Comparison of ENCODE assay signal across 10 cellular contexts in the genomic region with DNA sequence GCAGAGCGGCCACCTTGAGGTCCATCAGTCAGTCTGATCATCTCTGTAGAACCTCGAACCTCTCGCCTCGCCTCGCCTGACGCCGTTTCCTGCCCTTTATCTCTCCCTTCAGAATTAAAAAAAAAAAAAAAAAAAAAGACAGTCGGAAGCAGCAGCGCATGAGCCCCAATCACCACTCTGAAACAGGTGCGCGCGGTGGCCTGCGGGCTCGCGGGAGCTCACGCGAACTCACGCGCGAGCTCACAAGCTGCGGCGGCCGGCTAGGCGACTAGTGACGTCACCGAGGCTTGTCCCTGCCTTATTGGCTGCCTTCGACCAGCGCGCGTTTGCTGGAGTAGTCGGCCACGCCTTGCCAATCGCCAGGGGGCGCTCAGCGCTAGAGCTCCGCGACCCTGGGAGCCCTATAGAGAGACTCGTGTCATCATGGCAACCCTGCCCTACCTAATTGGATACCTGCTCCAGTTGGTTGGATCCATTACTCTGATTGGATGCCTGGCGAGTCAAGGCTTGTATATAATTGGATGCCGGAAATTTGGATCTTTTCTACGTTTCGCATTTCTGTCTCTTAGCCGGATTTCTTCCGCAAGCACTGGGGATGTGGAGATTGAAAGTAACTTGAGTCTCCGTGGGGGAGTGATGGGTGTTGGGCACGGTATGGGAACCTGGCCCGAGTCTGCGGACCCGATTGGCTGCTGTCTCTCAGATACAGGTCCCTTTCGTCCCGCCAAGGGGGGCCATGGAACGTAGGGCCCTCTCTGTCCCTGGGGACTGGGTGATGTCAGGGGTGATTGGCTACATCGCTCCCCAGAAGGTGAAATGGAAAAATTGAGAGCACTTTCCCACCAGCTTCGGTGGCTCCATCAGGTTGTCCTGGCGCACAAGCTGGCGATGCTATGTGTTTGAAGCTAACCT. TPM values are rescaled to one million over a fixed set of nuclear protein-coding genes. Genes with fewer than 3 reads are reported as not detected.
DNase-seq lines count a peak whose midpoint lies in the region; ATAC-seq and TF ChIP-seq lines count a peak whose summit lies in the region.
"Had no signal": no experiment of that assay in that cellular context is flagged by ENCODE, and none has a peak within 500 bp of the region (broad histone marks: within the 10 kb centered on the region; RNA-seq: fewer than 3 reads in every experiment).

No MANE protein-coding gene starts in this region.

- no TSS peak for BruUV-seq in mammary epithelial cell (replicated peaks; lab: Mats Ljungman, UMichigan)
- no TSS peak for BruUV-seq in MCF 10A (replicated peaks; lab: Mats Ljungman, UMichigan)

- H3K4me1 ChIP-seq in mammary epithelial cell (ENCODE audit: insufficient read depth, low read length) (no peaks in the 10 kb centered on the region), heart right ventricle (peaks cover 0 to 6% (median 0%) of the 10 kb centered on the region in 9 donors)

- H3K4me3 ChIP-seq in mammary epithelial cell (replicated peaks in 1 of 3; ENCODE audit: insufficient read depth in 1 of 3, low read depth in 2 of 3, low read length in 3 of 3), result no peak overlapping the region
- H3K4me3 ChIP-seq in heart right ventricle, result no peak overlapping the region

- dilution Hi-C loops in mammary epithelial cell (cut with HindIII; ENCODE audit: low sequenced_read_pairs), result no loop called here

- H3K27ac Mint-ChIP-seq in MCF 10A (ENCODE audit: low read depth, unreplicated experiment) (no peak overlapping the region), progenitor cell of endocrine pancreas (no peak overlapping the region)
- no peak overlapping the region for H3K27ac Mint-ChIP-seq in activated naive CD4-positive, alpha-beta T cell treated with anti-CD3 and anti-CD28 coated beads for 36 hours
- H3K27ac Mint-ChIP-seq: stimulated activated naive CD8-positive, alpha-beta T cell treated with anti-CD3 and anti-CD28 coated beads, Interleukin-15, Interleukin-2, amounts not matched to agents 100 ng/mL and 50 ng/mL, for 24 hours had no signal

- peaks cover 21% of the 10 kb centered on the region for H3K9me3 Mint-ChIP-seq in MCF 10A (ENCODE audit: unreplicated experiment)
- H3K9me3 Mint-ChIP-seq in activated naive CD4-positive, alpha-beta T cell treated with anti-CD3 and anti-CD28 coated beads for 36 hours, result no peaks in the 10 kb centered on the region
- H3K9me3 Mint-ChIP-seq in progenitor cell of endocrine pancreas (ENCODE audit: low read depth), result peaks cover 9% of the 10 kb centered on the region

- H3K9ac ChIP-seq in mammary epithelial cell (ENCODE audit: insufficient read depth, low read length), result no peak overlapping the region

- WGBS in mammary epithelial cell (ENCODE audit: low coverage, missing lambda C conversion rate), result 21% methylated on average over 25 of the region's 56 CpGs
- 11 to 13% methylated on average over 56 of the region's 56 CpGs for WGBS in heart right ventricle, 2 donors

- CTCF ChIA-PET in mammary epithelial cell (lab: Charles Lee; ENCODE audit: low non-redundant PET), result no interaction called here
- CTCF ChIA-PET in MCF 10A (lab: Yijun Ruan, JAX), result no interaction called here
- CTCF ChIA-PET in activated naive CD4-positive, alpha-beta T cell treated with anti-CD3 and anti-CD28 coated beads for 36 hours (lab: Charles Lee), result interaction anchor here (0.7 to 1.0 kb wide), 4 partner anchors 9 to 606 kb away, joined by 3 to 4 read pairs (median 3); no protein-coding TSS in a partner anchor

- intact Hi-C loops in mammary epithelial cell (cut with micrococcal nuclease), result no loop called here
- intact Hi-C loops in MCF 10A (cut with micrococcal nuclease), result no loop called here
- intact Hi-C loops in activated naive CD4-positive, alpha-beta T cell treated with anti-CD3 and anti-CD28 coated beads for 36 hours (cut with micrococcal nuclease), result loop anchor here (2.0 kb wide), 3 partner anchors 51 to 315 kb away; no protein-coding TSS in a partner anchor
- intact Hi-C loops in heart right ventricle (cut with DNase I), result no loop called here

- no peaks in the 10 kb centered on the region for H3K36me3 Mint-ChIP-seq in MCF 10A (ENCODE audit: insufficient read depth, unreplicated experiment)
- H3K36me3 Mint-ChIP-seq in activated naive CD4-positive, alpha-beta T cell treated with anti-CD3 and anti-CD28 coated beads for 36 hours (ENCODE audit: low read depth), result no peaks in the 10 kb centered on the region
- H3K36me3 Mint-ChIP-seq in progenitor cell of endocrine pancreas (ENCODE audit: insufficient read depth), result peaks cover 2% of the 10 kb centered on the region

- POLR2A ChIA-PET in MCF 10A (lab: Yijun Ruan, JAX), result no interaction called here

- DNase-seq in mammary epithelial cell, result peak; percentile 5
- DNase-seq in MCF 10A (ENCODE audit: unreplicated experiment), result no peak
- DNase-seq in SK-N-DZ (ENCODE audit: low spot score), result peak; percentile 83
- peak; percentile 91 for DNase-seq in activated naive CD4-positive, alpha-beta T cell treated with anti-CD3 and anti-CD28 coated beads for 36 hours
- DNase-seq in heart right ventricle, result peak; percentile 54 to 72
- peak; percentile 80 for DNase-seq in progenitor cell of endocrine pancreas (ENCODE audit: low spot score, unreplicated experiment)
- DNase-seq: DND-41 had no signal

- H2AFZ ChIP-seq in mammary epithelial cell (ENCODE audit: low read depth, low read length), result no peak overlapping the region

- H3K79me2 ChIP-seq in mammary epithelial cell (ENCODE audit: insufficient read depth, low read length), result no peaks in the 10 kb centered on the region

- TF ChIP-seq CTCF in mammary epithelial cell (conservative IDR thresholded peaks at IDR 0.05 in 1 of 2, IDR thresholded peaks at IDR 0.05 in 1 of 2; ENCODE audit: extremely low read depth in 1 of 2, insufficient read depth in 1 of 2, low read depth in 1 of 2, low read length in 2 of 2) (peak in 1 of 2 donors; percentile 17), MCF 10A (IDR thresholded peaks at IDR 0.05; ENCODE audit: unreplicated experiment) (no peak), heart right ventricle (IDR thresholded peaks at IDR 0.05) (peak in 7 of 9 donors; percentile 17 to 55 (median 45)), progenitor cell of endocrine pancreas (IDR thresholded peaks at IDR 0.05; ENCODE audit: unreplicated experiment) (peak; percentile 76)

- no peaks in the 10 kb centered on the region for H3K36me3 ChIP-seq in mammary epithelial cell (ENCODE audit: insufficient read depth, low read length)
- H3K36me3 ChIP-seq in heart right ventricle, result no peaks in the 10 kb centered on the region

- H3K4me2 ChIP-seq in mammary epithelial cell (ENCODE audit: insufficient read depth, low read depth, low read length), result no peak overlapping the region

- in situ Hi-C loops in mammary epithelial cell (cut with MboI; ENCODE audit: low sequenced_read_pairs in 2 of 2), result no loop called here

- H3K27ac ChIP-seq in mammary epithelial cell (ENCODE audit: insufficient read depth, low read depth, low read length), result no peak overlapping the region
- no peak overlapping the region for H3K27ac ChIP-seq in heart right ventricle

- H3K27me3 Mint-ChIP-seq in MCF 10A (ENCODE audit: insufficient read depth, unreplicated experiment) (no peaks in the 10 kb centered on the region), progenitor cell of endocrine pancreas (peaks cover 50% of the 10 kb centered on the region)
- peaks cover 32% of the 10 kb centered on the region for H3K27me3 Mint-ChIP-seq in activated naive CD4-positive, alpha-beta T cell treated with anti-CD3 and anti-CD28 coated beads for 36 hours (ENCODE audit: low read depth)

- H3K9me3 ChIP-seq in mammary epithelial cell (replicated peaks; ENCODE audit: insufficient read depth, low read length) (peaks cover 6% of the 10 kb centered on the region), heart right ventricle (peaks cover 0 to 4% (median 0%) of the 10 kb centered on the region in 11 donors)

- H4K20me1 ChIP-seq in mammary epithelial cell (ENCODE audit: insufficient read depth, low read length), result no peaks in the 10 kb centered on the region

- ATAC-seq in heart right ventricle (peak in 7 of 8 donors; percentile 52 to 91 (median 64)), HG02938 (IDR thresholded peaks at IDR 0.05; ENCODE audit: unreplicated experiment) (no peak), GM18909 (IDR thresholded peaks at IDR 0.05; ENCODE audit: poor library complexity, unreplicated experiment) (no peak)

- no peaks in the 10 kb centered on the region for H3K4me1 Mint-ChIP-seq in MCF 10A (ENCODE audit: insufficient read depth, unreplicated experiment)
- peaks cover 10% of the 10 kb centered on the region for H3K4me1 Mint-ChIP-seq in activated naive CD4-positive, alpha-beta T cell treated with anti-CD3 and anti-CD28 coated beads for 36 hours (ENCODE audit: low read depth)
- H3K4me1 Mint-ChIP-seq in progenitor cell of endocrine pancreas (ENCODE audit: low read depth), result no peaks in the 10 kb centered on the region

- H3K27me3 ChIP-seq in mammary epithelial cell (ENCODE audit: insufficient read depth, low read length), result no peaks in the 10 kb centered on the region
- H3K27me3 ChIP-seq in heart right ventricle, result peaks cover 0 to 41% (median 30%) of the 10 kb centered on the region in 7 donors

- no peak overlapping the region for H3K4me3 Mint-ChIP-seq in MCF 10A (ENCODE audit: unreplicated experiment)
- H3K4me3 Mint-ChIP-seq in activated naive CD4-positive, alpha-beta T cell treated with anti-CD3 and anti-CD28 coated beads for 36 hours, result no peak overlapping the region
- peak overlapping the region; percentile 10 for H3K4me3 Mint-ChIP-seq in progenitor cell of endocrine pancreas (ENCODE audit: low read depth)
- H3K4me3 Mint-ChIP-seq: stimulated activated naive CD8-positive, alpha-beta T cell treated with anti-CD3 and anti-CD28 coated beads, Interleukin-15, Interleukin-2, amounts not matched to agents 100 ng/mL and 50 ng/mL, for 24 hours had no signal

RNA-seq across cellular contexts. Expression of a gene that starts 31.6 kb away (rescaled TPM):
- total RNA-seq in mammary epithelial cell, result not detected
- polyA plus RNA-seq in mammary epithelial cell, result not detected
- polyA minus RNA-seq in mammary epithelial cell, result not detected
- total RNA-seq in MCF 10A (2022), result not detected in 2 replicates
- polyA plus RNA-seq in SK-N-DZ (2014; cell fraction: cytosol; rRNA removed), result 0.33 and 0.64 TPM in 2 replicates
- polyA plus RNA-seq in SK-N-DZ (2014; cell fraction: nucleus; rRNA removed), result 0.43 and 0.59 TPM in 2 replicates
- total RNA-seq in activated naive CD4-positive, alpha-beta T cell treated with anti-CD3 and anti-CD28 coated beads for 36 hours, result not detected
- under 1 TPM in 3 of 10 donors, not detected in 7; 0.25 to 0.49 (median 0.26) TPM for total RNA-seq in heart right ventricle
- polyA plus RNA-seq in heart right ventricle, result under 1 TPM in 1 of 2 donors, not detected in 1; 0.04 TPM
- total RNA-seq in progenitor cell of endocrine pancreas, result 0.91 and 1.8 TPM in 2 replicates

RNA-seq across cellular contexts. Expression of a gene that starts 39.9 kb away (rescaled TPM):
- not detected for total RNA-seq in mammary epithelial cell
- not detected for polyA plus RNA-seq in mammary epithelial cell
- not detected for polyA minus RNA-seq in mammary epithelial cell
- total RNA-seq in MCF 10A (2022), result not detected in 2 replicates
- 14.7 and 22.2 TPM in 2 replicates for polyA plus RNA-seq in SK-N-DZ (2014; cell fraction: cytosol; rRNA removed)
- polyA plus RNA-seq in SK-N-DZ (2014; cell fraction: nucleus; rRNA removed), result 10.7 and 12.0 TPM in 2 replicates
- not detected for total RNA-seq in activated naive CD4-positive, alpha-beta T cell treated with anti-CD3 and anti-CD28 coated beads for 36 hours
- 1 to 10 TPM in 2 of 10 donors, under 1 TPM in 8; 0.42 to 1.8 (median 0.68) TPM for total RNA-seq in heart right ventricle
- 1 to 10 TPM; 1.9 to 3.0 TPM for polyA plus RNA-seq in heart right ventricle
- 1.0 and 1.2 TPM in 2 replicates for total RNA-seq in progenitor cell of endocrine pancreas

RNA-seq across cellular contexts. Expression of a gene that starts 41.1 kb away (rescaled TPM):
- total RNA-seq in mammary epithelial cell (not detected), MCF 10A (2022) (not detected in 2 replicates), heart right ventricle (1 to 10 TPM in 7 of 10 donors, under 1 TPM in 1, not detected in 2; 0.96 to 7.2 (median 4.0) TPM), progenitor cell of endocrine pancreas (5.6 and 8.6 TPM in 2 replicates)
- polyA plus RNA-seq in mammary epithelial cell (not detected), heart right ventricle (1 to 10 TPM in 1 of 2 donors, under 1 TPM in 1; 0.61 to 1.8 TPM)
- polyA minus RNA-seq in mammary epithelial cell, result not detected
- 1.4 and 2.1 TPM in 2 replicates for polyA plus RNA-seq in SK-N-DZ (2014; cell fraction: cytosol; rRNA removed)
- polyA plus RNA-seq in SK-N-DZ (2014; cell fraction: nucleus; rRNA removed), result 1.1 TPM in 1 of 2 replicates, not detected in the other
- total RNA-seq in activated naive CD4-positive, alpha-beta T cell treated with anti-CD3 and anti-CD28 coated beads for 36 hours, result 1 to 10 TPM; 1.5 to 1.7 TPM

Comparison
In these comparisons a context has a peak if more than half of its experiments do, and no peak if none do; other contexts are left out.
1. ATAC-seq: peak in heart right ventricle (7 of 8); none in HG02938 (single experiment) and GM18909 (single experiment).